33 cellular contexts compared by ENCODE assay signal in the genomic region with DNA sequence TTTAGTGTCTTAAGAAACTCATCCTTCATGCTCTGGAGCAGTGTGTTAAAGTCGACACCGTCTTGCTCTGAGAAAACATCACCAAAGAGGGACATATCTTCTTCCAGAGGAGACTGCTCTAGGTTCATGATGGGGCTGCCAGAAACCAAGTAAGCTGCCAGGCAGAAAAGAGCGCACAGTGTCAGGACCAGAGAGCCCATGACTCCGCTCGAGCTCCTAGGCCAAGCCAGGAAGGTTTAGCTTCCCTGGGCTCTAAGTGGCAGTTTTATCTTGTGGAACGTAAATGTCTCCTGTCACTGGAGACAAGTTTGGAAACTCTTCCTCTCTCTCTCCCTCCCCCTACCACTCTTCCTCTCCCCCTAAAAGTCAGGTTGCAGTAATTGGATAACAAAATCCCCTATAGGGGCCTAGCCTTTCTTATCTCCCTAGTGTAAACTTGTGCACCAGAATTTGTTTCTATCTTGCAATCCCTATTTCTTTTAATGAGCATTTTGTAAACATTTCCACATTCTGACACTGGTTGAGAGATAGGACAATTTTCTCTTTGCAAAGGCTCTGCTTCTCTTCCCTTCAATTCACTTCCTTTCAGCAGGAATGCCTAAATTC. TPM values are rescaled to one million over a fixed set of nuclear protein-coding genes. Genes with fewer than 3 reads are reported as not detected.
"Had no signal": no experiment of that assay in that cellular context is flagged by ENCODE, and none has a peak within 500 bp of the region (broad histone marks: within the 10 kb centered on the region; RNA-seq: fewer than 3 reads in every experiment).

A gene with protein sequence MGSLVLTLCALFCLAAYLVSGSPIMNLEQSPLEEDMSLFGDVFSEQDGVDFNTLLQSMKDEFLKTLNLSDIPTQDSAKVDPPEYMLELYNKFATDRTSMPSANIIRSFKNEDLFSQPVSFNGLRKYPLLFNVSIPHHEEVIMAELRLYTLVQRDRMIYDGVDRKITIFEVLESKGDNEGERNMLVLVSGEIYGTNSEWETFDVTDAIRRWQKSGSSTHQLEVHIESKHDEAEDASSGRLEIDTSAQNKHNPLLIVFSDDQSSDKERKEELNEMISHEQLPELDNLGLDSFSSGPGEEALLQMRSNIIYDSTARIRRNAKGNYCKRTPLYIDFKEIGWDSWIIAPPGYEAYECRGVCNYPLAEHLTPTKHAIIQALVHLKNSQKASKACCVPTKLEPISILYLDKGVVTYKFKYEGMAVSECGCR (minus strand): TSS at position 239 of the 606 bp plus-strand sequence. CDS start 39 bp downstream, at position 200.

- H3K36me3 Mint-ChIP-seq: activated naive CD8-positive, alpha-beta T cell treated with anti-CD3 and anti-CD28 coated beads, Interleukin-2, amount 10 ng/mL, durations not matched to agents 7 days and 5 days; brain; immature natural killer cell; mesothelial cell of epicardium; naive B cell; stimulated activated naive B cell treated with anti-CD40 and anti-IgM and Interleukin-4, amounts not matched to agents 10 μg/mL and 1 μg/mL and 100 μg/mL, for 72 hours had no signal

- H3K4me3 Mint-ChIP-seq: activated CD4-positive, alpha-beta T cell treated with anti-CD3 and anti-CD28 coated beads, Interleukin-2, amount 10 ng/mL, durations not matched to agents 24 days and 14 days; activated CD8-positive, alpha-beta T cell treated with anti-CD3 and anti-CD28 coated beads for 36 hours; activated naive CD4-positive, alpha-beta T cell treated with anti-CD3 and anti-CD28 coated beads for 36 hours; activated naive CD8-positive, alpha-beta T cell treated with anti-CD3 and anti-CD28 coated beads, Interleukin-2, amount 10 ng/mL, durations not matched to agents 7 days and 5 days; activated T-cell treated with anti-CD3 and anti-CD28 coated beads, Interleukin-2, amount 50 U/mL, for 72 hours; brain; immature natural killer cell; mesothelial cell of epicardium; nephron progenitor cell; stimulated activated naive B cell treated with anti-CD40 and anti-IgM and Interleukin-4, amounts not matched to agents 10 μg/mL and 1 μg/mL and 100 μg/mL, for 72 hours had no signal

- ATAC-seq: activated CD8-positive, alpha-beta T cell treated with anti-CD3 and anti-CD28 coated beads for 36 hours; activated T-cell treated with anti-CD3 and anti-CD28 coated beads, Interleukin-2, amount 50 U/mL, for 72 hours; left lung; stimulated activated naive B cell treated with anti-CD40 and anti-IgM and Interleukin-4, amounts not matched to agents 10 μg/mL and 1 μg/mL and 100 μg/mL, for 72 hours; upper lobe of right lung had no signal

- H3K4me1 ChIP-seq: ascending aorta, colonic mucosa, left lung, sigmoid colon, stomach, thyroid gland, upper lobe of right lung had no signal

- DNase-seq: activated CD4-positive, alpha-beta T cell treated with anti-CD3 and anti-CD28 coated beads, Interleukin-2, amount 10 ng/mL, durations not matched to agents 24 days and 14 days; activated CD8-positive, alpha-beta T cell treated with anti-CD3 and anti-CD28 coated beads for 36 hours; activated effector memory CD4-positive, alpha-beta T cell treated with Interleukin-2 at 50 U/mL for 16 hours; activated naive CD4-positive, alpha-beta T cell treated with anti-CD3 and anti-CD28 coated beads for 36 hours; activated naive CD8-positive, alpha-beta T cell treated with anti-CD3 and anti-CD28 coated beads, Interleukin-2, amount 10 ng/mL, durations not matched to agents 7 days and 5 days; activated T-cell treated with anti-CD3 and anti-CD28 coated beads, Interleukin-2, amount 50 U/mL, for 72 hours; cerebellar nuclear complex; colonic mucosa; dorsolateral prefrontal cortex; effector memory CD4-positive, alpha-beta T cell; erythroblast; head of caudate nucleus; hypothalamus; immature natural killer cell; left lung; naive B cell; nephron progenitor cell; ovary; sigmoid colon; small intestine; stimulated activated CD4-positive, alpha-beta T cell treated with anti-CD3 and anti-CD28 coated beads, Interleukin-1b, Interleukin-23, amount 100 ng/mL, for 48 hours; stimulated activated naive B cell treated with anti-CD40 and anti-IgM and Interleukin-4, amounts not matched to agents 10 μg/mL and 1 μg/mL and 100 μg/mL, for 72 hours; stomach; thyroid gland; upper lobe of right lung had no signal

- H3K27me3 ChIP-seq: ascending aorta, cardiac muscle cell, colonic mucosa, left lung, ovary, sigmoid colon, stomach, thyroid gland, upper lobe of right lung had no signal

- FAIRE-seq: small intestine had no signal

- H3K27ac ChIP-seq: ascending aorta, cardiac muscle cell, colonic mucosa, dorsolateral prefrontal cortex, left lung, ovary, sigmoid colon, stomach, thyroid gland, upper lobe of right lung had no signal

- H3K27ac Mint-ChIP-seq: activated CD4-positive, alpha-beta T cell treated with anti-CD3 and anti-CD28 coated beads, Interleukin-2, amount 10 ng/mL, durations not matched to agents 24 days and 14 days; activated CD8-positive, alpha-beta T cell treated with anti-CD3 and anti-CD28 coated beads for 36 hours; activated naive CD4-positive, alpha-beta T cell treated with anti-CD3 and anti-CD28 coated beads for 36 hours; activated naive CD8-positive, alpha-beta T cell treated with anti-CD3 and anti-CD28 coated beads, Interleukin-2, amount 10 ng/mL, durations not matched to agents 7 days and 5 days; activated T-cell treated with anti-CD3 and anti-CD28 coated beads, Interleukin-2, amount 50 U/mL, for 72 hours; brain; immature natural killer cell; mesothelial cell of epicardium; naive B cell; nephron progenitor cell; progenitor cell of endocrine pancreas; stimulated activated naive B cell treated with anti-CD40 and anti-IgM and Interleukin-4, amounts not matched to agents 10 μg/mL and 1 μg/mL and 100 μg/mL, for 72 hours had no signal

- H3K9me3 ChIP-seq: ascending aorta, colonic mucosa, left lung, ovary, sigmoid colon, stomach, thyroid gland, upper lobe of right lung had no signal

- H3K4me1 Mint-ChIP-seq: activated naive CD8-positive, alpha-beta T cell treated with anti-CD3 and anti-CD28 coated beads, Interleukin-2, amount 10 ng/mL, durations not matched to agents 7 days and 5 days; brain; immature natural killer cell; mesothelial cell of epicardium; naive B cell had no signal

- H3K36me3 ChIP-seq: ascending aorta, cardiac muscle cell, colonic mucosa, left lung, ovary, sigmoid colon, stomach, thyroid gland, upper lobe of right lung had no signal

- H3K4me3 ChIP-seq: ascending aorta, cardiac muscle cell, colonic mucosa, dorsolateral prefrontal cortex, left lung, lung, ovary, sigmoid colon, stomach, thyroid gland, upper lobe of right lung had no signal

- H3K9me3 Mint-ChIP-seq: activated CD4-positive, alpha-beta T cell treated with anti-CD3 and anti-CD28 coated beads, Interleukin-2, amount 10 ng/mL, durations not matched to agents 24 days and 14 days; activated CD8-positive, alpha-beta T cell treated with anti-CD3 and anti-CD28 coated beads for 36 hours; activated naive CD4-positive, alpha-beta T cell treated with anti-CD3 and anti-CD28 coated beads for 36 hours; activated naive CD8-positive, alpha-beta T cell treated with anti-CD3 and anti-CD28 coated beads, Interleukin-2, amount 10 ng/mL, durations not matched to agents 7 days and 5 days; activated T-cell treated with anti-CD3 and anti-CD28 coated beads, Interleukin-2, amount 50 U/mL, for 72 hours; brain; immature natural killer cell; mesothelial cell of epicardium; nephron progenitor cell; stimulated activated naive B cell treated with anti-CD40 and anti-IgM and Interleukin-4, amounts not matched to agents 10 μg/mL and 1 μg/mL and 100 μg/mL, for 72 hours had no signal

- H3K27me3 Mint-ChIP-seq: naive B cell; progenitor cell of endocrine pancreas; stimulated activated naive B cell treated with anti-CD40 and anti-IgM and Interleukin-4, amounts not matched to agents 10 μg/mL and 1 μg/mL and 100 μg/mL, for 72 hours had no signal

RNA-seq across cellular contexts. Expression of the gene that starts here (rescaled TPM):
- total RNA-seq: activated CD4-positive, alpha-beta T cell treated with anti-CD3 and anti-CD28 coated beads, Interleukin-2, amount 10 ng/mL, durations not matched to agents 24 days and 14 days; activated CD8-positive, alpha-beta T cell treated with anti-CD3 and anti-CD28 coated beads for 36 hours; activated naive CD4-positive, alpha-beta T cell treated with anti-CD3 and anti-CD28 coated beads for 36 hours; activated naive CD8-positive, alpha-beta T cell treated with anti-CD3 and anti-CD28 coated beads, Interleukin-2, amount 10 ng/mL, durations not matched to agents 7 days and 5 days; activated T-cell treated with anti-CD3 and anti-CD28 coated beads, Interleukin-2, amount 50 U/mL, for 72 hours; ascending aorta; colonic mucosa; dorsolateral prefrontal cortex; kidney epithelial cell; left lung; ovary; progenitor cell of endocrine pancreas; renal cortical epithelial cell; sigmoid colon; thyroid gland had no signal
- polyA plus RNA-seq: immature natural killer cell, lung, ovary, sigmoid colon, small intestine, stomach had no signal
